Comparison of ENCODE assay signal across 24 cellular contexts in genomic region chr14:96139879-96140278, GRCh38.
"Had no signal": no experiment of that assay in that cellular context is flagged by ENCODE, and none has a peak within 500 bp of the region (broad histone marks: within the 10 kb centered on the region; RNA-seq: fewer than 3 reads in every experiment).

No MANE protein-coding gene starts in this region.

- H3K9me3 ChIP-seq: prostate gland, suprapubic skin had no signal

- H3K4me1 ChIP-seq: left ventricle myocardium inferior, prostate gland, suprapubic skin had no signal

- H3K36me3 ChIP-seq: left ventricle myocardium inferior, prostate gland, suprapubic skin, upper lobe of left lung had no signal

- H3K36me3 Mint-ChIP-seq: natural killer cell treated with Interleukin-12 subunit alpha and Interleukin-12 subunit beta and Interleukin-15 and Interleukin-18, amount 100 ng/mL, for 72 hours had no signal

- H3K27me3 ChIP-seq: suprapubic skin, upper lobe of left lung had no signal

- H3K4me3 Mint-ChIP-seq: activated B cell treated with CpG ODN at 0.5 μM for 24 hours; activated CD8-positive, alpha-beta T cell treated with anti-CD3 and anti-CD28 coated beads, Interleukin-2, amount 10 ng/mL, durations not matched to agents 7 days and 5 days; endodermal cell; memory B cell; natural killer cell treated with Interleukin-12 subunit alpha and Interleukin-12 subunit beta and Interleukin-15 and Interleukin-18, amount 100 ng/mL, for 72 hours; stimulated activated naive CD8-positive, alpha-beta T cell treated with anti-CD3 and anti-CD28 coated beads, Interleukin-15, Interleukin-2, amounts not matched to agents 100 ng/mL and 50 ng/mL, for 24 hours had no signal

- DNase-seq: activated B cell treated with CpG ODN at 0.5 μM for 24 hours; activated CD4-positive, alpha-beta T cell treated with anti-CD3 and anti-CD28 coated beads for 48 hours; activated CD8-positive, alpha-beta memory T cell treated with anti-CD3 and anti-CD28 coated beads, Interleukin-2, amount 50 U/mL, for 4 hours; activated CD8-positive, alpha-beta T cell treated with anti-CD3 and anti-CD28 coated beads, Interleukin-2, amount 10 ng/mL, durations not matched to agents 7 days and 5 days; activated effector memory CD4-positive, alpha-beta T cell treated with anti-CD3 and anti-CD28 coated beads, Interleukin-2, amount 50 U/mL, for 16 hours; activated T-cell treated with anti-CD3 and anti-CD28 coated beads, Interleukin-2, amount 50 U/mL, for 48 hours; anterior cingulate cortex; dermis blood vessel endothelial cell; endodermal cell; erythroblast; hippocampal formation; kidney; left ventricle myocardium inferior; occipital lobe; right cardiac atrium; small intestine; SW 1271; upper lobe of left lung had no signal

- H3K4me1 Mint-ChIP-seq: activated B cell treated with CpG ODN at 0.5 μM for 24 hours, endodermal cell, memory B cell had no signal

- H3K27ac Mint-ChIP-seq: activated B cell treated with CpG ODN at 0.5 μM for 24 hours; activated CD8-positive, alpha-beta T cell treated with anti-CD3 and anti-CD28 coated beads, Interleukin-2, amount 10 ng/mL, durations not matched to agents 7 days and 5 days; activated naive CD4-positive, alpha-beta T cell treated with anti-CD3 and anti-CD28 coated beads, Interleukin-2, amount 50 U/mL, for 72 hours; endodermal cell; memory B cell; natural killer cell treated with Interleukin-12 subunit alpha and Interleukin-12 subunit beta and Interleukin-15 and Interleukin-18, amount 100 ng/mL, for 72 hours; stimulated activated naive CD8-positive, alpha-beta T cell treated with anti-CD3 and anti-CD28 coated beads, Interleukin-15, Interleukin-2, amounts not matched to agents 100 ng/mL and 50 ng/mL, for 24 hours had no signal

- H3K27ac ChIP-seq: left ventricle myocardium inferior, prostate gland, suprapubic skin, upper lobe of left lung had no signal

- ATAC-seq: activated CD8-positive, alpha-beta T cell treated with anti-CD3 and anti-CD28 coated beads, Interleukin-2, amount 10 ng/mL, durations not matched to agents 7 days and 5 days; activated naive CD4-positive, alpha-beta T cell treated with anti-CD3 and anti-CD28 coated beads, Interleukin-2, amount 50 U/mL, for 72 hours; natural killer cell treated with Interleukin-12 subunit alpha and Interleukin-12 subunit beta and Interleukin-15 and Interleukin-18, amount 100 ng/mL, for 72 hours; right cardiac atrium had no signal

- H3K9me3 Mint-ChIP-seq: natural killer cell treated with Interleukin-12 subunit alpha and Interleukin-12 subunit beta and Interleukin-15 and Interleukin-18, amount 100 ng/mL, for 72 hours had no signal

- H3K4me3 ChIP-seq: left ventricle myocardium inferior, prostate gland, suprapubic skin, upper lobe of left lung had no signal
